12 cellular contexts compared by ENCODE assay signal in the genomic region with DNA sequence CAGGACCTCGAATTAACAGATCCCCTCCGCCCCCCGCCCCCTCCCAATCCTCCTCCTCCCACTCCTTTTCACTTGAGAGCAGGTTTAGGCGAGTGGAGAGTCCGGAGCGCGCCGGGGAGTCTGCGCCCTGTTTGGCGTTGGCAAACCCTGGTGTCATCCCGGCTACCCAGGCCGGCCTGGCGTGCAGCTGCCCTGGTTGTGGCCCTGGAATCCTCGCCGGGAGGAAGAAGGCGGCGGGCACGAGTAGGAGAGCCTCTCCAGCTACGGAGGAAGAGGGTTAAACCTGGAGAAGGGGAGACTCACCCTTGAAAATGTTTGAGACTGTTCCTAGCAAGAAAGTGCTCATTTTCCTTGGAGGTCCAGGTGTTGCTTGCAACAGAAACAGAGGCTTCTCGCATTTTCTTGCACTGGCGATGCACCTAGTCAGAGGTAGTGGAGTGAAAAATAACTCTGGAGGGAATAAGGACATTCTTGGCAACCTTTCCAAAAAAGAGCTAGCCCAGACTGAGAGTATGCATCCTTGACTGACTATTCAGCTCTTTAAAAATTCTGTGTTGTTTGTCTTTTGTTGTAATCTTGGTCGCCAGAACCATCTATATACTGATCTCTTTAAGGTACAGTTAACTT. TPM values are rescaled to one million over a fixed set of nuclear protein-coding genes. Genes with fewer than 3 reads are reported as not detected.
DNase-seq lines count a peak whose midpoint lies in the region; ATAC-seq and TF ChIP-seq lines count a peak whose summit lies in the region.
"Had no signal": no experiment of that assay in that cellular context is flagged by ENCODE, and none has a peak within 500 bp of the region (broad histone marks: within the 10 kb centered on the region; RNA-seq: fewer than 3 reads in every experiment).

No MANE protein-coding gene starts in this region.

- no peak overlapping the region for H3K27ac ChIP-seq in left ventricle myocardium inferior (replicated peaks)
- H3K27ac ChIP-seq: BLaER1, colonic mucosa, parathyroid adenoma had no signal

- DNase-seq in left ventricle myocardium inferior (no peak), left ventricle myocardium superior (no peak), endothelial cell (ENCODE audit: low spot score) (no peak), nephron progenitor cell (no peak), cortex of kidney (lab: John Stamatoyannopoulos, UW) (no peak)
- no peak for DNase-seq in activated effector memory CD4-positive, alpha-beta T cell treated with anti-CD3 and anti-CD28 coated beads, Interleukin-2, amount 50 U/mL, for 16 hours
- DNase-seq: activated naive CD4-positive, alpha-beta T cell treated with anti-CD3 and anti-CD28 coated beads, Interleukin-2, amount 50 U/mL, for 16 hours; colonic mucosa had no signal

- H3K27me3 Mint-ChIP-seq in endothelial cell (ENCODE audit: unreplicated experiment) (peaks cover 22% of the 10 kb centered on the region), nephron progenitor cell (ENCODE audit: low read depth, poor library complexity) (peaks cover 88% of the 10 kb centered on the region)
- peaks cover 63% of the 10 kb centered on the region for H3K27me3 Mint-ChIP-seq in activated T-helper 17 cell treated with anti-CD3 and anti-CD28 coated beads, Interleukin-2, amount 50 U/mL, for 72 hours

- no peaks in the 10 kb centered on the region for H3K9me3 ChIP-seq in left ventricle myocardium inferior (replicated peaks)
- H3K9me3 ChIP-seq: colonic mucosa had no signal

- H3K4me1 Mint-ChIP-seq in endothelial cell (ENCODE audit: unreplicated experiment) (peaks cover 7% of the 10 kb centered on the region), nephron progenitor cell (peaks cover 13% of the 10 kb centered on the region)
- no peaks in the 10 kb centered on the region for H3K4me1 Mint-ChIP-seq in activated T-helper 17 cell treated with anti-CD3 and anti-CD28 coated beads, Interleukin-2, amount 50 U/mL, for 72 hours

- H3K9me3 Mint-ChIP-seq in endothelial cell (ENCODE audit: unreplicated experiment) (no peaks in the 10 kb centered on the region), nephron progenitor cell (no peaks in the 10 kb centered on the region)
- H3K9me3 Mint-ChIP-seq in activated T-helper 17 cell treated with anti-CD3 and anti-CD28 coated beads, Interleukin-2, amount 50 U/mL, for 72 hours: no peaks in the 10 kb centered on the region

- H3K36me3 ChIP-seq in left ventricle myocardium inferior: no peaks in the 10 kb centered on the region
- H3K36me3 ChIP-seq: BLaER1, colonic mucosa had no signal

- intact Hi-C loops in left ventricle myocardium inferior (cut with micrococcal nuclease) (no loop called here), left ventricle myocardium superior (cut with micrococcal nuclease) (no loop called here)

- ATAC-seq in left ventricle myocardium superior: no peak
- no peak for ATAC-seq in activated T-helper 17 cell treated with anti-CD3 and anti-CD28 coated beads, Interleukin-2, amount 50 U/mL, for 72 hours (replicated peaks)
- no peak for ATAC-seq in activated CD4-positive, CD25-positive, alpha-beta regulatory T cell treated with anti-CD3 and anti-CD28 coated beads, Interleukin-2, amount 50 U/mL, for 24 hours

- peak overlapping the region; percentile 56 for H3K4me3 ChIP-seq in left ventricle myocardium inferior
- H3K4me3 ChIP-seq: colonic mucosa had no signal

- H3K4me3 Mint-ChIP-seq in endothelial cell (ENCODE audit: unreplicated experiment) (peak overlapping the region; percentile 14), nephron progenitor cell (peak overlapping the region; percentile 40)
- H3K4me3 Mint-ChIP-seq in activated T-helper 17 cell treated with anti-CD3 and anti-CD28 coated beads, Interleukin-2, amount 50 U/mL, for 72 hours: no peak overlapping the region

- H3K27ac Mint-ChIP-seq in endothelial cell (ENCODE audit: unreplicated experiment) (no peak overlapping the region), nephron progenitor cell (no peak overlapping the region)
- no peak overlapping the region for H3K27ac Mint-ChIP-seq in activated T-helper 17 cell treated with anti-CD3 and anti-CD28 coated beads, Interleukin-2, amount 50 U/mL, for 72 hours

- peaks cover 30% of the 10 kb centered on the region for H3K4me1 ChIP-seq in left ventricle myocardium inferior
- H3K4me1 ChIP-seq: BLaER1, colonic mucosa, parathyroid adenoma had no signal

- TF ChIP-seq CTCF in left ventricle myocardium inferior (IDR thresholded peaks at IDR 0.05; ENCODE audit: borderline replicate concordance): no peak
- TF ChIP-seq CTCF in endothelial cell (IDR thresholded peaks at IDR 0.05; ENCODE audit: unreplicated experiment): no peak
- no peak for TF ChIP-seq CTCF in nephron progenitor cell (IDR thresholded peaks at IDR 0.05)

- H3K36me3 Mint-ChIP-seq in endothelial cell (ENCODE audit: low read depth, unreplicated experiment) (peaks cover 3% of the 10 kb centered on the region), nephron progenitor cell (ENCODE audit: low read depth) (no peaks in the 10 kb centered on the region)
- H3K36me3 Mint-ChIP-seq in activated T-helper 17 cell treated with anti-CD3 and anti-CD28 coated beads, Interleukin-2, amount 50 U/mL, for 72 hours (ENCODE audit: low read depth): peaks cover 5% of the 10 kb centered on the region

- peaks cover 94% of the 10 kb centered on the region for H3K27me3 ChIP-seq in left ventricle myocardium inferior (ENCODE audit: low read depth)

RNA-seq across cellular contexts. Expression of gene SOX21, which starts 1.3 kb away (rescaled TPM):
- total RNA-seq in left ventricle myocardium inferior (not detected), left ventricle myocardium superior (not detected), endothelial cell (ENCODE audit: unreplicated experiment) (not detected)
- total RNA-seq in activated T-helper 17 cell treated with anti-CD3 and anti-CD28 coated beads, Interleukin-2, amount 50 U/mL, for 72 hours: not detected
- total RNA-seq: colonic mucosa had no signal
